Comparison of ENCODE assay signal across 18 cellular contexts in genomic region chr3:55601366-55602080, GRCh38.
"Had no signal": no experiment of that assay in that cellular context is flagged by ENCODE, and none has a peak within 500 bp of the region (broad histone marks: within the 10 kb centered on the region; RNA-seq: fewer than 3 reads in every experiment).

No MANE protein-coding gene starts in this region.

- H3K4me1 ChIP-seq: esophagus muscularis mucosa, prostate gland, upper lobe of left lung had no signal

- H3K27ac Mint-ChIP-seq: activated naive CD4-positive, alpha-beta T cell treated with anti-CD3 and anti-CD28 coated beads for 36 hours; activated naive CD8-positive, alpha-beta T cell treated with anti-CD3 and anti-CD28 coated beads, Interleukin-2, amount 50 U/mL, for 24 hours; brain had no signal

- H3K4me3 ChIP-seq: esophagus muscularis mucosa, lung, prostate gland, testis, upper lobe of left lung had no signal

- ATAC-seq: activated naive CD8-positive, alpha-beta T cell treated with anti-CD3 and anti-CD28 coated beads, Interleukin-2, amount 50 U/mL, for 24 hours; activated T-cell treated with anti-CD3 and anti-CD28 coated beads, Interleukin-2, amount 50 U/mL, for 4 hours; right cardiac atrium; SK-N-SH treated with all-trans-retinoic acid at 6 μM for 48 hours had no signal

- H3K27me3 ChIP-seq: esophagus muscularis mucosa, testis, upper lobe of left lung had no signal

- DNase-seq: activated CD4-positive, alpha-beta T cell treated with anti-CD3 and anti-CD28 coated beads, Interleukin-2, amount 50 U/mL, for 1 hour; activated CD4-positive, CD25-positive, alpha-beta regulatory T cell treated with anti-CD3 and anti-CD28 coated beads, Interleukin-2, amount 50 U/mL, for 72 hours; activated CD8-positive, alpha-beta memory T cell treated with anti-CD3 and anti-CD28 coated beads, Interleukin-2, amount 50 U/mL, for 4 hours; activated naive CD4-positive, alpha-beta T cell treated with anti-CD3 and anti-CD28 coated beads for 36 hours; activated naive CD8-positive, alpha-beta T cell treated with anti-CD3 and anti-CD28 coated beads, Interleukin-2, amount 50 U/mL, for 24 hours; activated T-cell treated with anti-CD3 and anti-CD28 coated beads, Interleukin-2, amount 50 U/mL, for 4 hours; central memory CD4-positive, alpha-beta T cell; right cardiac atrium; stimulated activated CD4-positive, alpha-beta T cell treated with anti-CD3 and anti-CD28 coated beads, Interleukin-2, amount 100 ng/mL, for 48 hours; T-helper 1 cell; T-helper 9 cell; testis; upper lobe of left lung had no signal

- H3K36me3 ChIP-seq: esophagus muscularis mucosa, prostate gland, upper lobe of left lung had no signal

- H3K27ac ChIP-seq: esophagus muscularis mucosa, prostate gland, testis, upper lobe of left lung had no signal

- H3K4me3 Mint-ChIP-seq: activated naive CD4-positive, alpha-beta T cell treated with anti-CD3 and anti-CD28 coated beads for 36 hours; activated naive CD8-positive, alpha-beta T cell treated with anti-CD3 and anti-CD28 coated beads, Interleukin-2, amount 50 U/mL, for 24 hours; activated T-cell treated with anti-CD3 and anti-CD28 coated beads, Interleukin-2, amount 50 U/mL, for 4 hours; brain had no signal

- H3K9me3 ChIP-seq: esophagus muscularis mucosa, prostate gland, testis, upper lobe of left lung had no signal

- H3K4me1 Mint-ChIP-seq: activated naive CD8-positive, alpha-beta T cell treated with anti-CD3 and anti-CD28 coated beads, Interleukin-2, amount 50 U/mL, for 24 hours had no signal

- H3K9me3 Mint-ChIP-seq: activated naive CD4-positive, alpha-beta T cell treated with anti-CD3 and anti-CD28 coated beads for 36 hours; activated naive CD8-positive, alpha-beta T cell treated with anti-CD3 and anti-CD28 coated beads, Interleukin-2, amount 50 U/mL, for 24 hours; activated T-cell treated with anti-CD3 and anti-CD28 coated beads, Interleukin-2, amount 50 U/mL, for 4 hours; brain had no signal
